ENCODE assay signal across 1 cellular context in the genomic region with DNA sequence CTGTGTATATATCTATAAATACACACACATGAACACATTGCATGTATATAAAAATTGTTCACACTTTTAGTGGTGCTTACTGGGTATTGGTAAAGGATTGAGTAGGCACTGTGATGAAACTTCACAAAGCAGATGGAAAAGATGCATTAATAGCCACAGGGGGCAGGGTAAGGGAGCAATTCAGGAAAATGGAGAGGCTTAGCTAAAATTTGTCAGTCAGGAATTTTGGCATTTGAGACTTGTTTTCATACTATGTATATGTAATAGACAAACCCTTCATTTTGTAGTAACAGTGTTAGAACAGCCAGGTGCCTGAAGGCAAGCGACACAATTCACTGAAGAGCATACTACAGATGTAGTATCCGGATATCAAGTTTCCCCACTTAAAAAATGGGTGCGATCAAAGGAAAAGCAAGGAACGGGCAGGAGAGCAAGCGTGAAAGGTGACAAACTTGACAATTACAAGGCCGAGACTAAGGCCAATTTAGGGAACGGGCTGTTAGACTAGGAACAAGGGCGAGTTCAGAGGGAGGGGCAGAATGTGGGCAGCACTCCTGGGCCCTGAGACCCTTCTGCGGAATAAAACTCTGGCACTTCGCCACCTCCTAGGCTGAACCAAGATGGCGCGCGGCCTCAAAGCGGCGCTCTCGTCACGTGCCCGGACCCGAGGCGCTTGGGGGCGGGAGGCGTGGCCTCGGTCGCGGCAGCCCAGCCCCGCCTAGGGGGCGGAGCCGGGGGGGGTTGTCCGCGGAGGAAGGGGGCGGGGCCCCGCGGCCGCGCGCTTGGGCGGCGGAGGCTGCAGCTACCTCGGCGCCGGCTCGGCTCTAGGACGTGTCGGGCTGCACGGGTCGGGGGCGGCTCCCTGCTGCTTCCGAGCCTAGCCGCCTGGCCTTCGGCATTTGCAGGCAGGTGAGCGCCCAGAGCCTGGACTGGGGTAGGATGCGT.
TF ChIP-seq lines count a peak whose summit lies in the region.

A gene (plus strand): TSS at position 771 of the 945 bp plus-strand sequence. CDS start 12,518 bp downstream, outside the sequence.

TF ChIP-seq in HepG2, 621 proteins besides CTCF, POLR2A, EP300 and RAD21 (continued from another document and continues in another):
- TF ChIP-seq, protein P1, sequence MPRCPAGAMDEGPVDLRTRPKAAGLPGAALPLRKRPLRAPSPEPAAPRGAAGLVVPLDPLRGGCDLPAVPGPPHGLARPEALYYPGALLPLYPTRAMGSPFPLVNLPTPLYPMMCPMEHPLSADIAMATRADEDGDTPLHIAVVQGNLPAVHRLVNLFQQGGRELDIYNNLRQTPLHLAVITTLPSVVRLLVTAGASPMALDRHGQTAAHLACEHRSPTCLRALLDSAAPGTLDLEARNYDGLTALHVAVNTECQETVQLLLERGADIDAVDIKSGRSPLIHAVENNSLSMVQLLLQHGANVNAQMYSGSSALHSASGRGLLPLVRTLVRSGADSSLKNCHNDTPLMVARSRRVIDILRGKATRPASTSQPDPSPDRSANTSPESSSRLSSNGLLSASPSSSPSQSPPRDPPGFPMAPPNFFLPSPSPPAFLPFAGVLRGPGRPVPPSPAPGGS (CRISPR knock-in tag; IDR thresholded peaks at IDR 0.05) = 0 out of 2 replicates have a peak, but pooled peaks have one; percentile 55
- TF ChIP-seq, protein P2, sequence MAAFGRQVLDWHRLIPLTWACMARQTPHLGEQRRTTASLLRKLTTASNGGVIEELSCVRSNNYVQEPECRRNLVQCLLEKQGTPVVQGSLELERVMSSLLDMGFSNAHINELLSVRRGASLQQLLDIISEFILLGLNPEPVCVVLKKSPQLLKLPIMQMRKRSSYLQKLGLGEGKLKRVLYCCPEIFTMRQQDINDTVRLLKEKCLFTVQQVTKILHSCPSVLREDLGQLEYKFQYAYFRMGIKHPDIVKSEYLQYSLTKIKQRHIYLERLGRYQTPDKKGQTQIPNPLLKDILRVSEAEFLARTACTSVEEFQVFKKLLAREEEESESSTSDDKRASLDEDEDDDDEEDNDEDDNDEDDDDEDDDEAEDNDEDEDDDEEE (CRISPR knock-in tag; IDR thresholded peaks at IDR 0.05) = 0 out of 2 replicates have a peak, but pooled peaks have one; percentile 57
- peak; percentile 76 for TF ChIP-seq HOXA3 (CRISPR knock-in tag; IDR thresholded peaks at IDR 0.05)
- TF ChIP-seq PHF5A (CRISPR knock-in tag; IDR thresholded peaks at IDR 0.05; ENCODE audit: low read depth, unreplicated experiment) = no peak
- TF ChIP-seq ARID2 (CRISPR knock-in tag; IDR thresholded peaks at IDR 0.05; ENCODE audit: borderline replicate concordance) = no peak
- no peak for TF ChIP-seq ZNF30 (CRISPR knock-in tag; IDR thresholded peaks at IDR 0.05)
- TF ChIP-seq ZFP41 (CRISPR knock-in tag; IDR thresholded peaks at IDR 0.05; ENCODE audit: borderline replicate concordance) = no peak
- TF ChIP-seq, protein P3, sequence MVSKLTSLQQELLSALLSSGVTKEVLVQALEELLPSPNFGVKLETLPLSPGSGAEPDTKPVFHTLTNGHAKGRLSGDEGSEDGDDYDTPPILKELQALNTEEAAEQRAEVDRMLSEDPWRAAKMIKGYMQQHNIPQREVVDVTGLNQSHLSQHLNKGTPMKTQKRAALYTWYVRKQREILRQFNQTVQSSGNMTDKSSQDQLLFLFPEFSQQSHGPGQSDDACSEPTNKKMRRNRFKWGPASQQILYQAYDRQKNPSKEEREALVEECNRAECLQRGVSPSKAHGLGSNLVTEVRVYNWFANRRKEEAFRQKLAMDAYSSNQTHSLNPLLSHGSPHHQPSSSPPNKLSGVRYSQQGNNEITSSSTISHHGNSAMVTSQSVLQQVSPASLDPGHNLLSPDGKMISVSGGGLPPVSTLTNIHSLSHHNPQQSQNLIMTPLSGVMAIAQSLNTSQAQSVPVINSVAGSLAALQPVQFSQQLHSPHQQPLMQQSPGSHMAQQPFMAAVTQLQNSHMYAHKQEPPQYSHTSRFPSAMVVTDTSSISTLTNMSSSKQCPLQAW (CRISPR knock-in tag; IDR thresholded peaks at IDR 0.05) = no peak
- no peak for TF ChIP-seq ZNF251 (CRISPR knock-in tag; IDR thresholded peaks at IDR 0.05)
- TF ChIP-seq NFKB2 (CRISPR knock-in tag; IDR thresholded peaks at IDR 0.05; ENCODE audit: borderline replicate concordance) = 0 out of 2 replicates have a peak, but pooled peaks have one; percentile 38
- no peak for TF ChIP-seq ZFP36L2 (CRISPR knock-in tag; IDR thresholded peaks at IDR 0.05)
- peak; percentile 68; the same call in 1 of the 2 replicates for TF ChIP-seq YEATS4 (CRISPR knock-in tag; IDR thresholded peaks at IDR 0.05; ENCODE audit: borderline replicate concordance)
- TF ChIP-seq, protein P4, sequence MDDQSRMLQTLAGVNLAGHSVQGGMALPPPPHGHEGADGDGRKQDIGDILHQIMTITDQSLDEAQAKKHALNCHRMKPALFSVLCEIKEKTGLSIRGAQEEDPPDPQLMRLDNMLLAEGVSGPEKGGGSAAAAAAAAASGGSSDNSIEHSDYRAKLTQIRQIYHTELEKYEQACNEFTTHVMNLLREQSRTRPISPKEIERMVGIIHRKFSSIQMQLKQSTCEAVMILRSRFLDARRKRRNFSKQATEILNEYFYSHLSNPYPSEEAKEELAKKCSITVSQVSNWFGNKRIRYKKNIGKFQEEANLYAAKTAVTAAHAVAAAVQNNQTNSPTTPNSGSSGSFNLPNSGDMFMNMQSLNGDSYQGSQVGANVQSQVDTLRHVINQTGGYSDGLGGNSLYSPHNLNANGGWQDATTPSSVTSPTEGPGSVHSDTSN (CRISPR knock-in tag; IDR thresholded peaks at IDR 0.05; ENCODE audit: borderline replicate concordance) = no peak
- TF ChIP-seq, protein P5, sequence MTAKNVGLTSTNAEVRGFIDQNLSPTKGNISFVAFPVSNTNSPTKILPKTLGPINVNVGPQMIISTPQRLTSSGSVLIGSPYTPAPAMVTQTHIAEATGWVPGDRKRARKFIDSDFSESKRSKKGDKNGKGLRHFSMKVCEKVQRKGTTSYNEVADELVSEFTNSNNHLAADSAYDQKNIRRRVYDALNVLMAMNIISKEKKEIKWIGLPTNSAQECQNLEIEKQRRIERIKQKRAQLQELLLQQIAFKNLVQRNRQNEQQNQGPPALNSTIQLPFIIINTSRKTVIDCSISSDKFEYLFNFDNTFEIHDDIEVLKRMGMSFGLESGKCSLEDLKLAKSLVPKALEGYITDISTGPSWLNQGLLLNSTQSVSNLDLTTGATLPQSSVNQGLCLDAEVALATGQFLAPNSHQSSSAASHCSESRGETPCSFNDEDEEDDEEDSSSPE (CRISPR knock-in tag; IDR thresholded peaks at IDR 0.05) = 0 out of 2 replicates have a peak, but pooled peaks have one; percentile 28
- TF ChIP-seq, protein P6, sequence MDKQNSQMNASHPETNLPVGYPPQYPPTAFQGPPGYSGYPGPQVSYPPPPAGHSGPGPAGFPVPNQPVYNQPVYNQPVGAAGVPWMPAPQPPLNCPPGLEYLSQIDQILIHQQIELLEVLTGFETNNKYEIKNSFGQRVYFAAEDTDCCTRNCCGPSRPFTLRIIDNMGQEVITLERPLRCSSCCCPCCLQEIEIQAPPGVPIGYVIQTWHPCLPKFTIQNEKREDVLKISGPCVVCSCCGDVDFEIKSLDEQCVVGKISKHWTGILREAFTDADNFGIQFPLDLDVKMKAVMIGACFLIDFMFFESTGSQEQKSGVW (CRISPR knock-in tag; IDR thresholded peaks at IDR 0.05; ENCODE audit: borderline replicate concordance) = no peak
- TF ChIP-seq SATB2 (CRISPR knock-in tag; IDR thresholded peaks at IDR 0.05) = no peak
- TF ChIP-seq ZNF274 (CRISPR knock-in tag; IDR thresholded peaks at IDR 0.05) = 0 out of 2 replicates have a peak, but pooled peaks have one; percentile 49
- no peak for TF ChIP-seq ZNF570 (CRISPR knock-in tag; IDR thresholded peaks at IDR 0.05; ENCODE audit: borderline replicate concordance)
- no peak for TF ChIP-seq ZNF317 (CRISPR knock-in tag; IDR thresholded peaks at IDR 0.05)
- no peak for TF ChIP-seq ZMYM3 (CRISPR knock-in tag; IDR thresholded peaks at IDR 0.05)
- no peak for TF ChIP-seq FOXM1 (CRISPR knock-in tag; IDR thresholded peaks at IDR 0.05)
- TF ChIP-seq CCDC6 (CRISPR knock-in tag; IDR thresholded peaks at IDR 0.05) = peak; percentile 68; the same call in 1 of the 2 replicates
- no peak for TF ChIP-seq ZNF749 (CRISPR knock-in tag; IDR thresholded peaks at IDR 0.05; ENCODE audit: borderline replicate concordance)
- 0 out of 2 replicates have a peak, but pooled peaks have one; percentile 21 for TF ChIP-seq NRL (CRISPR knock-in tag; IDR thresholded peaks at IDR 0.05; ENCODE audit: borderline replicate concordance)
- TF ChIP-seq ZNF329 (CRISPR knock-in tag; IDR thresholded peaks at IDR 0.05; ENCODE audit: low read depth) = 0 out of 2 replicates have a peak, but pooled peaks have one; percentile 39
- TF ChIP-seq KLF6 (CRISPR knock-in tag; IDR thresholded peaks at IDR 0.05) = no peak
- TF ChIP-seq, protein P7, sequence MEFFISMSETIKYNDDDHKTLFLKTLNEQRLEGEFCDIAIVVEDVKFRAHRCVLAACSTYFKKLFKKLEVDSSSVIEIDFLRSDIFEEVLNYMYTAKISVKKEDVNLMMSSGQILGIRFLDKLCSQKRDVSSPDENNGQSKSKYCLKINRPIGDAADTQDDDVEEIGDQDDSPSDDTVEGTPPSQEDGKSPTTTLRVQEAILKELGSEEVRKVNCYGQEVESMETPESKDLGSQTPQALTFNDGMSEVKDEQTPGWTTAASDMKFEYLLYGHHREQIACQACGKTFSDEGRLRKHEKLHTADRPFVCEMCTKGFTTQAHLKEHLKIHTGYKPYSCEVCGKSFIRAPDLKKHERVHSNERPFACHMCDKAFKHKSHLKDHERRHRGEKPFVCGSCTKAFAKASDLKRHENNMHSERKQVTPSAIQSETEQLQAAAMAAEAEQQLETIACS (CRISPR knock-in tag; IDR thresholded peaks at IDR 0.05) = peak; percentile 61
- no peak for TF ChIP-seq ZFYVE20 (CRISPR knock-in tag; IDR thresholded peaks at IDR 0.05; ENCODE audit: borderline replicate concordance, low read depth)
- no peak for TF ChIP-seq ZNF773 (CRISPR knock-in tag; IDR thresholded peaks at IDR 0.05; ENCODE audit: borderline replicate concordance)
- TF ChIP-seq ZNF772 (CRISPR knock-in tag; IDR thresholded peaks at IDR 0.05) = 0 out of 2 replicates have a peak, but pooled peaks have one; percentile 25
- peak; percentile 43; the same call in 1 of the 2 replicates for TF ChIP-seq GABPB1 (CRISPR knock-in tag; IDR thresholded peaks at IDR 0.05)
- TF ChIP-seq, protein P8, sequence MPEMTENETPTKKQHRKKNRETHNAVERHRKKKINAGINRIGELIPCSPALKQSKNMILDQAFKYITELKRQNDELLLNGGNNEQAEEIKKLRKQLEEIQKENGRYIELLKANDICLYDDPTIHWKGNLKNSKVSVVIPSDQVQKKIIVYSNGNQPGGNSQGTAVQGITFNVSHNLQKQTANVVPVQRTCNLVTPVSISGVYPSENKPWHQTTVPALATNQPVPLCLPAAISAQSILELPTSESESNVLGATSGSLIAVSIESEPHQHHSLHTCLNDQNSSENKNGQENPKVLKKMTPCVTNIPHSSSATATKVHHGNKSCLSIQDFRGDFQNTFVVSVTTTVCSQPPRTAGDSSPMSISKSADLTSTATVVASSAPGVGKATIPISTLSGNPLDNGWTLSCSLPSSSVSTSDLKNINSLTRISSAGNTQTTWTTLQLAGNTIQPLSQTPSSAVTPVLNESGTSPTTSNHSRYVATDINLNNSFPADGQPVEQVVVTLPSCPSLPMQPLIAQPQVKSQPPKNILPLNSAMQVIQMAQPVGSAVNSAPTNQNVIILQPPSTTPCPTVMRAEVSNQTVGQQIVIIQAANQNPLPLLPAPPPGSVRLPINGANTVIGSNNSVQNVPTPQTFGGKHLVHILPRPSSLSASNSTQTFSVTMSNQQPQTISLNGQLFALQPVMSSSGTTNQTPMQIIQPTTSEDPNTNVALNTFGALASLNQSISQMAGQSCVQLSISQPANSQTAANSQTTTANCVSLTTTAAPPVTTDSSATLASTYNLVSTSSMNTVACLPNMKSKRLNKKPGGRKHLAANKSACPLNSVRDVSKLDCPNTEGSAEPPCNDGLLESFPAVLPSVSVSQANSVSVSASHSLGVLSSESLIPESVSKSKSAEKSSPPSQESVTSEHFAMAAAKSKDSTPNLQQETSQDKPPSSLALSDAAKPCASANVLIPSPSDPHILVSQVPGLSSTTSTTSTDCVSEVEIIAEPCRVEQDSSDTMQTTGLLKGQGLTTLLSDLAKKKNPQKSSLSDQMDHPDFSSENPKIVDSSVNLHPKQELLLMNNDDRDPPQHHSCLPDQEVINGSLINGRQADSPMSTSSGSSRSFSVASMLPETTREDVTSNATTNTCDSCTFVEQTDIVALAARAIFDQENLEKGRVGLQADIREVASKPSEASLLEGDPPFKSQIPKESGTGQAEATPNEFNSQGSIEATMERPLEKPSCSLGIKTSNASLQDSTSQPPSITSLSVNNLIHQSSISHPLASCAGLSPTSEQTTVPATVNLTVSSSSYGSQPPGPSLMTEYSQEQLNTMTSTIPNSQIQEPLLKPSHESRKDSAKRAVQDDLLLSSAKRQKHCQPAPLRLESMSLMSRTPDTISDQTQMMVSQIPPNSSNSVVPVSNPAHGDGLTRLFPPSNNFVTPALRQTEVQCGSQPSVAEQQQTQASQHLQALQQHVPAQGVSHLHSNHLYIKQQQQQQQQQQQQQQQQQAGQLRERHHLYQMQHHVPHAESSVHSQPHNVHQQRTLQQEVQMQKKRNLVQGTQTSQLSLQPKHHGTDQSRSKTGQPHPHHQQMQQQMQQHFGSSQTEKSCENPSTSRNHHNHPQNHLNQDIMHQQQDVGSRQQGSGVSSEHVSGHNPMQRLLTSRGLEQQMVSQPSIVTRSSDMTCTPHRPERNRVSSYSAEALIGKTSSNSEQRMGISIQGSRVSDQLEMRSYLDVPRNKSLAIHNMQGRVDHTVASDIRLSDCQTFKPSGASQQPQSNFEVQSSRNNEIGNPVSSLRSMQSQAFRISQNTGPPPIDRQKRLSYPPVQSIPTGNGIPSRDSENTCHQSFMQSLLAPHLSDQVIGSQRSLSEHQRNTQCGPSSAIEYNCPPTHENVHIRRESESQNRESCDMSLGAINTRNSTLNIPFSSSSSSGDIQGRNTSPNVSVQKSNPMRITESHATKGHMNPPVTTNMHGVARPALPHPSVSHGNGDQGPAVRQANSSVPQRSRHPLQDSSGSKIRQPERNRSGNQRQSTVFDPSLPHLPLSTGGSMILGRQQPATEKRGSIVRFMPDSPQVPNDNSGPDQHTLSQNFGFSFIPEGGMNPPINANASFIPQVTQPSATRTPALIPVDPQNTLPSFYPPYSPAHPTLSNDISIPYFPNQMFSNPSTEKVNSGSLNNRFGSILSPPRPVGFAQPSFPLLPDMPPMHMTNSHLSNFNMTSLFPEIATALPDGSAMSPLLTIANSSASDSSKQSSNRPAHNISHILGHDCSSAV (CRISPR knock-in tag; IDR thresholded peaks at IDR 0.05; ENCODE audit: borderline replicate concordance) = no peak
- TF ChIP-seq ZNF230 (CRISPR knock-in tag; IDR thresholded peaks at IDR 0.05) = no peak
- no peak for TF ChIP-seq ZNF224 (CRISPR knock-in tag; IDR thresholded peaks at IDR 0.05)
- TF ChIP-seq GPN1 (CRISPR knock-in tag; IDR thresholded peaks at IDR 0.05; ENCODE audit: borderline replicate concordance) = no peak
- TF ChIP-seq MXI1 (IDR thresholded peaks at IDR 0.05; ENCODE audit: borderline replicate concordance, low read depth, low read length) = peak; percentile 43; the same call in 1 of the 3 replicates
- TF ChIP-seq, protein P9, sequence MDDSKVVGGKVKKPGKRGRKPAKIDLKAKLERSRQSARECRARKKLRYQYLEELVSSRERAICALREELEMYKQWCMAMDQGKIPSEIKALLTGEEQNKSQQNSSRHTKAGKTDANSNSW (CRISPR knock-in tag; IDR thresholded peaks at IDR 0.05; ENCODE audit: borderline replicate concordance) = no peak
